11 cellular contexts compared by ENCODE assay signal in genomic region chr4:147863111-147863747, GRCh38.
DNase-seq lines count a peak whose midpoint lies in the region; ATAC-seq, FAIRE-seq and TF ChIP-seq lines count a peak whose summit lies in the region.
"Had no signal": no experiment of that assay in that cellular context is flagged by ENCODE, and none has a peak within 500 bp of the region (broad histone marks: within the 10 kb centered on the region; RNA-seq: fewer than 3 reads in every experiment).

No MANE protein-coding gene starts in this region.

- no TSS peak for BruUV-seq in endothelial cell of umbilical vein (replicated peaks; lab: Mats Ljungman, UMichigan)

- H2AFZ ChIP-seq in endothelial cell of umbilical vein (ENCODE audit: low read depth, low read length), result no peak overlapping the region
- H2AFZ ChIP-seq: hepatocyte had no signal

- no peaks in the 10 kb centered on the region for H3K79me2 ChIP-seq in endothelial cell of umbilical vein (ENCODE audit: control insufficient read depth, insufficient read depth, low read length)
- H3K79me2 ChIP-seq: hepatocyte had no signal

- peaks cover 16% of the 10 kb centered on the region for H3K36me3 ChIP-seq in right atrium auricular region
- H3K36me3 ChIP-seq in endothelial cell of umbilical vein (ENCODE audit: control insufficient read depth in 2 of 2, extremely low read depth in 1 of 2, insufficient read depth in 2 of 2, low read length in 2 of 2), result peaks cover 2 to 3% of the 10 kb centered on the region in 2 experiments

- ATAC-seq in Right ventricle myocardium inferior (no peak), HG03045 (IDR thresholded peaks at IDR 0.05; ENCODE audit: unreplicated experiment) (peak; percentile 56), HG03571 (IDR thresholded peaks at IDR 0.05; ENCODE audit: unreplicated experiment) (no peak)
- no peak for ATAC-seq in activated CD4-positive, CD25-positive, alpha-beta regulatory T cell treated with anti-CD3 and anti-CD28 coated beads, Interleukin-2, amount 50 U/mL, for 24 hours

- dilution Hi-C loops in endothelial cell of umbilical vein (cut with MboI; ENCODE audit: extremely low pct_ligation_motif_present, low sequenced_read_pairs), result no loop called here

- no peaks in the 10 kb centered on the region for H3K9me1 ChIP-seq in endothelial cell of umbilical vein (replicated peaks; ENCODE audit: control insufficient read depth, extremely low read depth, insufficient read depth, low read length)

- H3K27ac ChIP-seq in right atrium auricular region (peak overlapping the region; percentile 22 to 41), endothelial cell of umbilical vein (ENCODE audit: insufficient read depth, low read depth, low read length) (no peak overlapping the region)

- no peak overlapping the region for H3K9ac ChIP-seq in endothelial cell of umbilical vein (replicated peaks; ENCODE audit: extremely low read depth, insufficient read depth, low read length)

- no peak for DNase-seq in right atrium auricular region (ENCODE audit: low spot score)
- DNase-seq in Right ventricle myocardium inferior (ENCODE audit: missing footprints), result no peak
- DNase-seq in endothelial cell of umbilical vein (ENCODE audit: low read depth, low spot score), result peak; percentile 23
- DNase-seq in SKM-1 treated with dmso at 0.1 percent for 144 hours (lab: John Stamatoyannopoulos, UW; ENCODE audit: unreplicated experiment), result no peak
- DNase-seq in activated naive CD4-positive, alpha-beta T cell treated with anti-CD3 and anti-CD28 coated beads, Interleukin-2, amount 50 U/mL, for 16 hours, result no peak
- DNase-seq: activated CD4-positive, alpha-beta memory T cell treated with anti-CD3 and anti-CD28 coated beads for 36 hours; NCI-H146 had no signal

- H3K4me2 ChIP-seq in endothelial cell of umbilical vein (ENCODE audit: insufficient read depth, low read length), result no peak overlapping the region
- H3K4me2 ChIP-seq: hepatocyte had no signal

- CTCF ChIA-PET in endothelial cell of umbilical vein (lab: Charles Lee), result interaction anchor here (0.7 to 6.6 kb wide), 7 partner anchors 17 to 246 kb away, joined by 3 to 308 read pairs (median 3); partner anchors contain the start of genes ARHGAP10, PRMT9 and TMEM184C

- TF ChIP-seq CTCF in right atrium auricular region (IDR thresholded peaks at IDR 0.05) (no peak), endothelial cell of umbilical vein (IDR thresholded peaks at IDR 0.05; ENCODE audit: extremely low read depth in 1 of 2, insufficient read depth in 1 of 2, low read depth in 1 of 2, low read length in 2 of 2) (no peak)

- intact Hi-C loops in Right ventricle myocardium inferior (cut with DNase I), result loop anchor here (10.0 kb wide), 1 partner anchor 48 kb away; no protein-coding TSS in a partner anchor
- intact Hi-C loops in endothelial cell of umbilical vein (cut with micrococcal nuclease), result no loop called here

- no peaks in the 10 kb centered on the region for H4K20me1 ChIP-seq in endothelial cell of umbilical vein (replicated peaks; ENCODE audit: control insufficient read depth, extremely low read depth, insufficient read depth, low read length)

- FAIRE-seq in endothelial cell of umbilical vein (lab: Jason Lieb, UNC), result no peak

- peaks cover 0 to 24% of the 10 kb centered on the region in 2 donors for H3K4me1 ChIP-seq in right atrium auricular region
- peaks cover 9% of the 10 kb centered on the region for H3K4me1 ChIP-seq in endothelial cell of umbilical vein (ENCODE audit: control insufficient read depth, extremely low read depth, insufficient read depth, low read length)

- POLR2A ChIA-PET in endothelial cell of umbilical vein (lab: Charles Lee), result no interaction called here

- no peaks in the 10 kb centered on the region for H3K9me3 ChIP-seq in right atrium auricular region
- no peaks in the 10 kb centered on the region for H3K9me3 ChIP-seq in endothelial cell of umbilical vein (replicated peaks; ENCODE audit: control insufficient read depth, insufficient read depth, low read length)

- TF ChIP-seq POLR2A in endothelial cell of umbilical vein (IDR thresholded peaks at IDR 0.05; ENCODE audit: low read depth, low read length), result no peak

- H3K4me3 ChIP-seq in right atrium auricular region (no peak overlapping the region), endothelial cell of umbilical vein (replicated peaks in 1 of 3; ENCODE audit: insufficient read depth in 1 of 3, low read depth in 1 of 3, low read length in 3 of 3) (no peak overlapping the region)
- H3K4me3 ChIP-seq: hepatocyte had no signal

- no peaks in the 10 kb centered on the region for H3K27me3 ChIP-seq in right atrium auricular region
- no peaks in the 10 kb centered on the region for H3K27me3 ChIP-seq in endothelial cell of umbilical vein (ENCODE audit: control insufficient read depth in 2 of 2, insufficient read depth in 2 of 2, low read length in 2 of 2)
- H3K27me3 ChIP-seq: hepatocyte had no signal

TF ChIP-seq in endothelial cell of umbilical vein, 7 proteins besides CTCF, POLR2A, EP300 and RAD21:
- no peak for TF ChIP-seq JUN (IDR thresholded peaks at IDR 0.05; ENCODE audit: borderline replicate concordance, insufficient read depth, insufficient read length, low read depth)
- no peak for TF ChIP-seq EZH2 (IDR thresholded peaks at IDR 0.05; ENCODE audit: borderline replicate concordance, low read depth, low read length, severe bottlenecking)
- no peak for TF ChIP-seq MAX (IDR thresholded peaks at IDR 0.05; ENCODE audit: insufficient read depth, insufficient read length)
- no peak for TF ChIP-seq GATA2 (IDR thresholded peaks at IDR 0.05; ENCODE audit: insufficient read depth, insufficient read length, low read depth, low read length)
- TF ChIP-seq FOS (IDR thresholded peaks at IDR 0.05; ENCODE audit: borderline replicate concordance, insufficient read depth, low read length), result no peak
- TF ChIP-seq POLR2AphosphoS5 (IDR thresholded peaks at IDR 0.05; ENCODE audit: insufficient read depth, low read depth, low read length), result no peak
- no peak for TF ChIP-seq MYC (IDR thresholded peaks at IDR 0.05; ENCODE audit: low read depth, low read length)
